21 cellular contexts compared by ENCODE assay signal in genomic region chr16:49969356-49970030, GRCh38. TPM values are rescaled to one million over a fixed set of nuclear protein-coding genes. Genes with fewer than 3 reads are reported as not detected.
A peak's percentile ranks its signal among the peaks of the same experiment; 100 is the strongest.
DNase-seq lines count a peak whose midpoint lies in the region; ATAC-seq, FAIRE-seq and TF ChIP-seq lines count a peak whose summit lies in the region.
"Had no signal": no experiment of that assay in that cellular context is flagged by ENCODE, and none has a peak within 500 bp of the region (broad histone marks: within the 10 kb centered on the region; RNA-seq: fewer than 3 reads in every experiment).

No MANE protein-coding gene starts in this region.

- DNase-seq in cardiac muscle cell (ENCODE audit: low read depth in 1 of 2, low spot score in 1 of 2): peak; percentile 54 to 62
- DNase-seq in right atrium auricular region (ENCODE audit: low spot score): no peak
- peak; percentile 5 for DNase-seq in brain microvascular endothelial cell
- peak; percentile 6 for DNase-seq in mesenchymal stem cell
- DNase-seq in tibial nerve (ENCODE audit: low spot score in 2 of 2): no peak
- no peak for DNase-seq in pancreas
- DNase-seq: 8988T; activated B cell treated with CpG ODN at 0.5 μM for 24 hours; activated CD8-positive, alpha-beta T cell treated with anti-CD3 and anti-CD28 coated beads, Interleukin-2, amount 10 ng/mL, durations not matched to agents 7 days and 5 days; activated naive CD8-positive, alpha-beta T cell treated with anti-CD3 and anti-CD28 coated beads, Interleukin-2, amount 10 ng/mL, durations not matched to agents 7 days and 5 days; DMS153; GOT3; NCI-H187; NCI-H510A; occipital lobe; T-helper 2 cell had no signal

- no peak for FAIRE-seq in pancreas (lab: Jason Lieb, UNC)

- H3K27ac ChIP-seq in cardiac muscle cell: no peak overlapping the region
- H3K27ac ChIP-seq in right atrium auricular region: no peak overlapping the region
- no peak overlapping the region for H3K27ac ChIP-seq in brain microvascular endothelial cell
- H3K27ac ChIP-seq in mesenchymal stem cell (ENCODE audit: low read length, poor library complexity, severe bottlenecking): no peak overlapping the region
- H3K27ac ChIP-seq in tibial nerve: no peak overlapping the region
- no peak overlapping the region for H3K27ac ChIP-seq in pancreas
- H3K27ac ChIP-seq: BLaER1, skin epidermis, thoracic aorta had no signal

- TF ChIP-seq EP300 in tibial nerve (IDR thresholded peaks at IDR 0.05): no peak

- TF ChIP-seq CTCF in cardiac muscle cell (IDR thresholded peaks at IDR 0.05; ENCODE audit: low read depth, low read length) (no peak), right atrium auricular region (IDR thresholded peaks at IDR 0.05) (no peak), brain microvascular endothelial cell (IDR thresholded peaks at IDR 0.05; ENCODE audit: low read depth, low read length, missing control alignments) (no peak), tibial nerve (IDR thresholded peaks at IDR 0.05) (no peak), pancreas (IDR thresholded peaks at IDR 0.05) (no peak)

- H3K36me3 ChIP-seq in cardiac muscle cell: no peaks in the 10 kb centered on the region
- no peaks in the 10 kb centered on the region for H3K36me3 ChIP-seq in right atrium auricular region
- H3K36me3 ChIP-seq in brain microvascular endothelial cell (replicated peaks): no peaks in the 10 kb centered on the region
- H3K36me3 ChIP-seq in mesenchymal stem cell (ENCODE audit: control insufficient read depth in 1 of 2, insufficient read depth in 2 of 2, low read depth in 1 of 2, low read length in 2 of 2): no peaks in the 10 kb centered on the region
- no peaks in the 10 kb centered on the region for H3K36me3 ChIP-seq in tibial nerve
- no peaks in the 10 kb centered on the region for H3K36me3 ChIP-seq in pancreas
- H3K36me3 ChIP-seq: BLaER1, thoracic aorta had no signal

- H3K4me2 ChIP-seq in mesenchymal stem cell (ENCODE audit: low read length, poor library complexity, severe bottlenecking): no peak overlapping the region
- H3K4me2 ChIP-seq: BLaER1 had no signal

- no peak overlapping the region for H2AK5ac ChIP-seq in mesenchymal stem cell (ENCODE audit: low read length, severe bottlenecking)

- H4K8ac ChIP-seq in mesenchymal stem cell (ENCODE audit: low read length): no peak overlapping the region

- H3K4me3 ChIP-seq in cardiac muscle cell (no peak overlapping the region), right atrium auricular region (no peak overlapping the region), brain microvascular endothelial cell (ENCODE audit: low read depth, low read length) (no peak overlapping the region), mesenchymal stem cell (ENCODE audit: insufficient read depth in 1 of 2, low read depth in 1 of 2, low read length in 2 of 2) (peak overlapping the region in 1 of 2 experiments; percentile 44), tibial nerve (no peak overlapping the region), pancreas (no peak overlapping the region)
- H3K4me3 ChIP-seq: BLaER1, skin epidermis, thoracic aorta had no signal

- no peak overlapping the region for H3K4ac ChIP-seq in mesenchymal stem cell (ENCODE audit: low read depth in 1 of 2, low read length in 2 of 2)

- H3K23ac ChIP-seq in mesenchymal stem cell (ENCODE audit: low read length in 2 of 2): no peak overlapping the region

- TF ChIP-seq POLR2A in tibial nerve (IDR thresholded peaks at IDR 0.05): no peak

- no peaks in the 10 kb centered on the region for H3K79me1 ChIP-seq in mesenchymal stem cell (replicated peaks; ENCODE audit: low read length, poor library complexity, severe bottlenecking)

- in situ Hi-C loops in brain microvascular endothelial cell (cut with HindIII; ENCODE audit: low pct_ligation_motif_present, low sequenced_read_pairs): no loop called here

- no peak overlapping the region for H2AFZ ChIP-seq in mesenchymal stem cell (ENCODE audit: low read depth, low read length)

- intact Hi-C loops in pancreas (cut with DNase I): no loop called here

- no peak overlapping the region for H2BK5ac ChIP-seq in mesenchymal stem cell (ENCODE audit: low read depth, low read length, poor library complexity, severe bottlenecking)

- no peak overlapping the region for H2BK12ac ChIP-seq in mesenchymal stem cell (ENCODE audit: low read length in 2 of 2)

- H3K27me3 ChIP-seq in cardiac muscle cell (no peaks in the 10 kb centered on the region), right atrium auricular region (no peaks in the 10 kb centered on the region), brain microvascular endothelial cell (replicated peaks) (no peaks in the 10 kb centered on the region), mesenchymal stem cell (ENCODE audit: control insufficient read depth in 1 of 2, insufficient read depth in 1 of 2, low read length in 2 of 2) (peaks cover 12 to 49% of the 10 kb centered on the region in 2 experiments), tibial nerve (peaks cover 0 to 25% of the 10 kb centered on the region in 2 donors), pancreas (peaks cover 0 to 11% (median 1%) of the 10 kb centered on the region in 4 donors)
- H3K27me3 ChIP-seq: BLaER1 had no signal

- H4K91ac ChIP-seq in mesenchymal stem cell (ENCODE audit: low read length): no peak overlapping the region

- H3K9me3 ChIP-seq in cardiac muscle cell (ENCODE audit: low read depth): no peaks in the 10 kb centered on the region
- no peaks in the 10 kb centered on the region for H3K9me3 ChIP-seq in right atrium auricular region
- no peaks in the 10 kb centered on the region for H3K9me3 ChIP-seq in mesenchymal stem cell (ENCODE audit: control insufficient read depth, low read length)
- H3K9me3 ChIP-seq in tibial nerve: no peaks in the 10 kb centered on the region
- no peaks in the 10 kb centered on the region for H3K9me3 ChIP-seq in pancreas
- H3K9me3 ChIP-seq: BLaER1, thoracic aorta had no signal

- H3K14ac ChIP-seq in mesenchymal stem cell (ENCODE audit: low read length in 2 of 2): no peak overlapping the region

- H2BK15ac ChIP-seq in mesenchymal stem cell (ENCODE audit: low read depth, poor library complexity, severe bottlenecking): no peak overlapping the region

- no peaks in the 10 kb centered on the region for H3K4me1 ChIP-seq in cardiac muscle cell (ENCODE audit: low read depth)
- H3K4me1 ChIP-seq in right atrium auricular region: peaks cover 0 to 8% of the 10 kb centered on the region in 2 donors
- H3K4me1 ChIP-seq in mesenchymal stem cell (ENCODE audit: control insufficient read depth, insufficient read depth, low read depth, low read length): no peaks in the 10 kb centered on the region
- peaks cover 0 to 4% (median 0%) of the 10 kb centered on the region in 4 donors for H3K4me1 ChIP-seq in tibial nerve
- H3K4me1 ChIP-seq in pancreas: no peaks in the 10 kb centered on the region
- H3K4me1 ChIP-seq: BLaER1 had no signal

- WGBS in mesenchymal stem cell: 41% methylated on average over 21 of the region's 21 CpGs
- WGBS in tibial nerve, 2 donors: 24 to 39% methylated on average over 21 of the region's 21 CpGs
- WGBS in pancreas, 2 donors: 19 to 20% methylated on average over 21 of the region's 21 CpGs

- no peak overlapping the region for H3K9ac ChIP-seq in mesenchymal stem cell (ENCODE audit: low read length)
- H3K9ac ChIP-seq: BLaER1 had no signal

- no peak for ATAC-seq in HG03025 (IDR thresholded peaks at IDR 0.05; ENCODE audit: low FRiP score, unreplicated experiment)
- no peak for ATAC-seq in pancreas
- no peak for ATAC-seq in HG03135 (IDR thresholded peaks at IDR 0.05; ENCODE audit: unreplicated experiment)
- ATAC-seq: activated CD8-positive, alpha-beta T cell treated with anti-CD3 and anti-CD28 coated beads, Interleukin-2, amount 10 ng/mL, durations not matched to agents 7 days and 5 days had no signal

- H3K18ac ChIP-seq in mesenchymal stem cell (ENCODE audit: low read depth in 1 of 2, low read length in 2 of 2): no peak overlapping the region

- H2BK120ac ChIP-seq in mesenchymal stem cell (ENCODE audit: low read depth, low read length): no peak overlapping the region

RNA-seq across cellular contexts. Expression of gene CNEP1R1, which starts 55.5 kb away (rescaled TPM):
- 14.4 and 16.6 TPM in 2 replicates for total RNA-seq in cardiac muscle cell
- polyA plus RNA-seq in cardiac muscle cell: 24.3 and 30.6 TPM in 2 replicates
- total RNA-seq in right atrium auricular region: 10 to 100 TPM; 11.6 to 13.3 TPM
- 23.6 TPM for polyA plus RNA-seq in mesenchymal stem cell (2013, experiment 1 of 2)
- polyA plus RNA-seq in mesenchymal stem cell (2013, experiment 2 of 2): 25.4 TPM
- 10 to 100 TPM in 2 of 4 donors, 1 to 10 TPM in 2; 5.3 to 23.2 (median 10.2) TPM for total RNA-seq in tibial nerve
- total RNA-seq in pancreas: 10 to 100 TPM in 1 of 6 donors, 1 to 10 TPM in 5; 3.9 to 10.2 (median 6.3) TPM
- polyA plus RNA-seq in pancreas: 1 to 10 TPM; 4.1 to 7.3 TPM

Comparison
In these comparisons a context has a peak if more than half of its experiments do, and no peak if none do; other contexts are left out.
1. DNase-seq: peak in cardiac muscle cell (2 of 2), brain microvascular endothelial cell (single experiment) and mesenchymal stem cell (single experiment); none in right atrium auricular region (single experiment), tibial nerve (0 of 2) and pancreas (0 of 6).